ENCODE assay signal across 24 cellular contexts in genomic region chr6:132714160-132714559, GRCh38. TPM values are rescaled to one million over a fixed set of nuclear protein-coding genes. Genes with fewer than 3 reads are reported as not detected.
"Had no signal": no experiment of that assay in that cellular context is flagged by ENCODE, and none has a peak within 500 bp of the region (broad histone marks: within the 10 kb centered on the region; RNA-seq: fewer than 3 reads in every experiment).

No MANE protein-coding gene starts in this region.

- ATAC-seq: activated CD8-positive, alpha-beta T cell treated with anti-CD3 and anti-CD28 coated beads for 36 hours; activated T-helper 17 cell treated with anti-CD3 and anti-CD28 coated beads, Interleukin-2, amount 50 U/mL, for 72 hours; foreskin keratinocyte; stimulated activated naive CD8-positive, alpha-beta T cell treated with anti-CD3 and anti-CD28 coated beads, Interleukin-15, Interleukin-2, amounts not matched to agents 100 U/mL and 50 U/mL, for 24 hours had no signal

- H3K4me3 Mint-ChIP-seq: activated B cell treated with CpG ODN at 0.5 μM for 24 hours; activated CD8-positive, alpha-beta T cell treated with anti-CD3 and anti-CD28 coated beads for 36 hours; activated naive CD8-positive, alpha-beta T cell treated with anti-CD3 and anti-CD28 coated beads for 36 hours; activated T-helper 17 cell treated with anti-CD3 and anti-CD28 coated beads, Interleukin-2, amount 50 U/mL, for 72 hours; endodermal cell; neural crest cell had no signal

- H3K9me3 ChIP-seq: psoas muscle, transverse colon had no signal

- DNase-seq: activated B cell treated with CpG ODN at 0.5 μM for 24 hours; activated CD4-positive, alpha-beta T cell treated with anti-CD3 and anti-CD28 coated beads for 48 hours; activated CD8-positive, alpha-beta T cell treated with anti-CD3 and anti-CD28 coated beads for 36 hours; activated naive CD4-positive, alpha-beta T cell; activated naive CD8-positive, alpha-beta T cell treated with anti-CD3 and anti-CD28 coated beads for 36 hours; activated T-cell treated with anti-CD3 and anti-CD28 coated beads, Interleukin-2, amount 50 U/mL, for 1 hour; amniotic stem cell; endodermal cell; foreskin keratinocyte; glutamatergic neuron; islet precursor cell; psoas muscle; stimulated activated CD8-positive, alpha-beta memory T cell treated with anti-CD3 and anti-CD28 coated beads, Interleukin-4, amount 100 ng/mL, for 48 hours; stimulated activated naive CD8-positive, alpha-beta T cell treated with anti-CD3 and anti-CD28 coated beads, Interleukin-15, Interleukin-2, amounts not matched to agents 100 U/mL and 50 U/mL, for 24 hours; T-helper 1 cell; T-helper 9 cell had no signal

- H3K4me3 ChIP-seq: psoas muscle, transverse colon had no signal

- H3K27ac Mint-ChIP-seq: activated CD8-positive, alpha-beta T cell treated with anti-CD3 and anti-CD28 coated beads for 36 hours; activated naive CD8-positive, alpha-beta T cell treated with anti-CD3 and anti-CD28 coated beads for 36 hours; activated T-helper 17 cell treated with anti-CD3 and anti-CD28 coated beads, Interleukin-2, amount 50 U/mL, for 72 hours; endodermal cell had no signal

- H3K36me3 Mint-ChIP-seq: activated naive CD8-positive, alpha-beta T cell treated with anti-CD3 and anti-CD28 coated beads for 36 hours had no signal

- H3K4me1 Mint-ChIP-seq: activated naive CD8-positive, alpha-beta T cell treated with anti-CD3 and anti-CD28 coated beads for 36 hours; activated T-helper 17 cell treated with anti-CD3 and anti-CD28 coated beads, Interleukin-2, amount 50 U/mL, for 72 hours; endodermal cell; neural crest cell had no signal

- H3K9me3 Mint-ChIP-seq: activated B cell treated with CpG ODN at 0.5 μM for 24 hours; activated CD8-positive, alpha-beta T cell treated with anti-CD3 and anti-CD28 coated beads for 36 hours; activated naive CD8-positive, alpha-beta T cell treated with anti-CD3 and anti-CD28 coated beads for 36 hours; activated T-helper 17 cell treated with anti-CD3 and anti-CD28 coated beads, Interleukin-2, amount 50 U/mL, for 72 hours; endodermal cell; neural crest cell had no signal

- H3K36me3 ChIP-seq: transverse colon had no signal

- H3K27ac ChIP-seq: epithelial cell of prostate, foreskin keratinocyte had no signal

- H3K27me3 Mint-ChIP-seq: activated B cell treated with CpG ODN at 0.5 μM for 24 hours had no signal

- H3K4me1 ChIP-seq: psoas muscle, transverse colon had no signal

- H3K27me3 ChIP-seq: foreskin keratinocyte, transverse colon had no signal

RNA-seq across cellular contexts. Expression of gene VNN1, which starts 0.3 kb away (rescaled TPM):
- total RNA-seq: activated CD8-positive, alpha-beta T cell treated with anti-CD3 and anti-CD28 coated beads for 36 hours; activated naive CD8-positive, alpha-beta T cell treated with anti-CD3 and anti-CD28 coated beads for 36 hours; activated T-helper 17 cell treated with anti-CD3 and anti-CD28 coated beads, Interleukin-2, amount 50 U/mL, for 72 hours; endodermal cell; fibroblast of lung; neural crest cell; osteocyte had no signal

RNA-seq across cellular contexts. Expression of gene VNN2, which starts 43.5 kb away (rescaled TPM):
- total RNA-seq: endodermal cell, foreskin keratinocyte, neural crest cell, osteocyte had no signal

RNA-seq across cellular contexts. Expression of gene TAAR1, which starts 55.2 kb away (rescaled TPM):
- total RNA-seq: activated B cell treated with CpG ODN at 0.5 μM for 24 hours; activated CD8-positive, alpha-beta T cell treated with anti-CD3 and anti-CD28 coated beads for 36 hours; activated naive CD8-positive, alpha-beta T cell treated with anti-CD3 and anti-CD28 coated beads for 36 hours; activated T-helper 17 cell treated with anti-CD3 and anti-CD28 coated beads, Interleukin-2, amount 50 U/mL, for 72 hours; endodermal cell; fibroblast of lung; foreskin keratinocyte; lower leg skin; neural crest cell; osteocyte; psoas muscle; sciatic nerve; transverse colon had no signal
